Comparison of ENCODE assay signal across 12 cellular contexts in genomic region chr21:42574234-42575027, GRCh38.
DNase-seq lines count a peak whose midpoint lies in the region; ATAC-seq, FAIRE-seq and TF ChIP-seq lines count a peak whose summit lies in the region.
"Had no signal": no experiment of that assay in that cellular context is flagged by ENCODE, and none has a peak within 500 bp of the region (broad histone marks: within the 10 kb centered on the region; RNA-seq: fewer than 3 reads in every experiment).

No MANE protein-coding gene starts in this region.

- no peaks in the 10 kb centered on the region for H3K9me3 ChIP-seq in BE2C

- DNase-seq in BE2C = peak; percentile 46
- DNase-seq in HTR-8/SVneo (ENCODE audit: insufficient read length, low spot score) = peak; percentile 23
- DNase-seq in cardiac fibroblast (ENCODE audit: low read depth in 2 of 2) = peak; percentile 38 to 41
- peak; percentile 20 to 51 for DNase-seq in lung microvascular endothelial cell (ENCODE audit: low read depth in 2 of 2)
- DNase-seq in activated gamma-delta T cell (lab: John Stamatoyannopoulos, UW) = no peak
- DNase-seq in NCI-H69 (lab: John Stamatoyannopoulos, UW) = no peak
- no peak for DNase-seq in RKO (ENCODE audit: low spot score)
- DNase-seq: activated B cell treated with CpG ODN at 0.5 μM for 24 hours; NCI-H1417 treated with DMSO at 0.1 percent for 48 hours; stimulated activated CD4-positive, alpha-beta T cell treated with anti-CD3 and anti-CD28 coated beads, Interleukin-4, amount 100 ng/mL, for 24 hours had no signal

- TF ChIP-seq CTCF in BE2C (IDR thresholded peaks at IDR 0.05; ENCODE audit: low read depth, low read length) = peak; percentile 60
- peak; percentile 49 for TF ChIP-seq CTCF in cardiac fibroblast (IDR thresholded peaks at IDR 0.05; ENCODE audit: low read depth, low read length)

- no peak for FAIRE-seq in HTR-8/SVneo (lab: Jason Lieb, UNC)
- FAIRE-seq: H1 had no signal

- peaks cover 8% of the 10 kb centered on the region; the same call in 1 of the 2 replicates for H3K4me1 ChIP-seq in BE2C

- no peaks in the 10 kb centered on the region for H3K27me3 ChIP-seq in BE2C

- ATAC-seq in HG02885 (IDR thresholded peaks at IDR 0.05; ENCODE audit: poor library complexity, unreplicated experiment) = no peak

- H3K4me3 ChIP-seq in BE2C (ENCODE audit: low read depth, low read length) = no peak overlapping the region
- no peak overlapping the region for H3K4me3 ChIP-seq in cardiac fibroblast (replicated peaks in 1 of 2; ENCODE audit: low read depth in 2 of 2, low read length in 2 of 2)

- H3K36me3 ChIP-seq in BE2C = no peaks in the 10 kb centered on the region

Comparison
In these comparisons a context has a peak if more than half of its experiments do, and no peak if none do; other contexts are left out.
1. DNase-seq: peak in BE2C (single experiment), HTR-8/SVneo (single experiment), cardiac fibroblast (2 of 2) and lung microvascular endothelial cell (2 of 2); none in activated gamma-delta T cell (single experiment), NCI-H69 (single experiment) and RKO (single experiment).